Comparison of ENCODE assay signal across 7 cellular contexts in the genomic region with DNA sequence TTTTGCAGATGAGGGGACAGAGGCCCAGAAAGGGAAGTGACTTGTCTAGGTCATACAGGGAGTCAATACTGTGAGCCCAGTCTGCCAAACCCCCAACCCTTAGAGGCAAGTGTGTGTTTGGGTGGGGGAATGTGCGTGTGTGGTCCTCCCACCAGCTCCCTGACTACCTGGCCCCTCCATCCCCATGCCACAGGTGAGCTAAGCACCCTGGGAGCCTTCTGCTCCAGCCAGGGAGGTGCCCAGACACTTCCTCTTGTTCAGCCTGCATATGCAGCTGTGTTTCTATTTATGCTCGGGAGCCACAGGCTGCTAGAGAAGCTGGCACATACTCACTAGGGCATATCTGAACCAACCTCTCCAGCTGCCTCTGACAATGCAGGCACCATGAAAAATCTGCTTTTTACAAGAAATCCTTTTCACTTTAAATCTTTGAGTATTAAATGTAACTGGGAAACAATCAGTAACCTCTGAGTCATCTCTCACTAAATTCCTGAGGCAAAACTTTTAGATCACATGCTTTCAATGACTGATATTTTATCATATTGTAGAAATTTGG. TPM values are rescaled to one million over a fixed set of nuclear protein-coding genes. Genes with fewer than 3 reads are reported as not detected.
DNase-seq lines count a peak whose midpoint lies in the region; ATAC-seq and TF ChIP-seq lines count a peak whose summit lies in the region.

No MANE protein-coding gene starts in this region.

- H2BK15ac ChIP-seq in neuronal stem cell (ENCODE audit: low read length): no peak overlapping the region

- no peak for TF ChIP-seq POLR2A in HCT116 (IDR thresholded peaks at IDR 0.05; ENCODE audit: borderline replicate concordance, extremely low read depth, insufficient read depth, insufficient read length)

- TF ChIP-seq CTCF in HCT116 (IDR thresholded peaks at IDR 0.05 in 2 of 3, conservative IDR thresholded peaks at IDR 0.05 in 1 of 3; ENCODE audit: borderline replicate concordance in 1 of 3, insufficient read depth in 1 of 3, low read depth in 2 of 3, low read length in 2 of 3) (no peak), Panc1 (IDR thresholded peaks at IDR 0.05) (no peak), epithelial cell of esophagus (IDR thresholded peaks at IDR 0.05; ENCODE audit: insufficient read depth, low read depth, low read length, missing control alignments) (no peak)

- H3K23ac ChIP-seq in neuronal stem cell (ENCODE audit: low read depth, low read length, poor library complexity): no peak overlapping the region

- BruUV-seq in HCT116 (replicated peaks; lab: Mats Ljungman, UMichigan): no TSS peak
- BruUV-seq in Panc1 (replicated peaks; lab: Mats Ljungman, UMichigan): no TSS peak

- H3K4me2 ChIP-seq in HCT116 (ENCODE audit: low read length) (peak overlapping the region; percentile 43), neuronal stem cell (ENCODE audit: insufficient read depth, low read length, poor library complexity, severe bottlenecking) (no peak overlapping the region)

- 0 out of 2 replicates have a peak overlapping the region, but pooled peaks have one; percentile 4 for H3K27ac ChIP-seq in HCT116 (ENCODE audit: low read depth, low read length)
- peak overlapping the region; percentile 35; the same call in 1 of the 2 replicates for H3K27ac ChIP-seq in Panc1 (ENCODE audit: low read length)
- H3K27ac ChIP-seq in neuronal stem cell (replicated peaks; ENCODE audit: low read length): no peak overlapping the region

- H2AK5ac ChIP-seq in neuronal stem cell (ENCODE audit: low read depth, low read length): peak overlapping the region; percentile 25

- no peak overlapping the region for H2BK5ac ChIP-seq in neuronal stem cell (ENCODE audit: low read length)

- H4K91ac ChIP-seq in neuronal stem cell (ENCODE audit: low read depth, low read length, poor library complexity): no peak overlapping the region

- WGBS in neuronal stem cell (ENCODE audit: extremely low coverage in 2 of 2, insufficient read length in 2 of 2, insufficient replicate concordance in 1 of 2), 2 donors: no CpG with 5 or more reads among the region's 2 CpGs

- CTCF ChIA-PET in HCT116 (lab: Charles Lee) (no interaction called here), Panc1 (lab: Charles Lee) (interaction anchor here (1.1 kb wide), 1 partner anchor 16 kb away, joined by 4 read pairs; no protein-coding TSS in a partner anchor)

- no peak overlapping the region for H4K8ac ChIP-seq in neuronal stem cell (ENCODE audit: low read depth, low read length)

- in situ Hi-C loops in Panc1 (cut with HindIII; ENCODE audit: low pct_unique_long_range_greater_than_20kb, low sequenced_read_pairs): no loop called here

- no peaks in the 10 kb centered on the region for H3K9me2 ChIP-seq in HCT116 (ENCODE audit: insufficient read depth)

- intact Hi-C loops in HCT116 (cut with micrococcal nuclease) (no loop called here), Panc1 (cut with micrococcal nuclease; ENCODE audit: unreplicated experiment) (no loop called here)

- no peaks in the 10 kb centered on the region for H3K9me3 ChIP-seq in HCT116 (ENCODE audit: control insufficient read depth in 1 of 2, insufficient read depth in 1 of 2, low read depth in 1 of 2, low read length in 2 of 2)
- no peaks in the 10 kb centered on the region for H3K9me3 ChIP-seq in Panc1 (ENCODE audit: control insufficient read depth, insufficient read depth, low read depth, low read length)
- no peaks in the 10 kb centered on the region for H3K9me3 ChIP-seq in neuronal stem cell (replicated peaks in 1 of 2; ENCODE audit: control insufficient read depth in 2 of 2, insufficient read depth in 1 of 2, low read depth in 1 of 2, low read length in 2 of 2)

- POLR2A ChIA-PET in HCT116 (lab: Charles Lee) (no interaction called here), Panc1 (lab: Charles Lee) (no interaction called here)

- ATAC-seq in HCT116 (peak; percentile 58), Panc1 (peak; percentile 55), GM18511 (IDR thresholded peaks at IDR 0.05; ENCODE audit: unreplicated experiment) (no peak)

- no peak overlapping the region for H3K14ac ChIP-seq in neuronal stem cell (ENCODE audit: low read length)

- RAD21 ChIA-PET in HCT116 (lab: Charles Lee; ENCODE audit: low non-redundant PET in 1 of 2, low total read pairs in 2 of 2, uncharacterized antibody in 2 of 2, unreplicated experiment in 2 of 2): no interaction called here

- H2BK120ac ChIP-seq in neuronal stem cell (ENCODE audit: low read depth, low read length): no peak overlapping the region

- no peaks in the 10 kb centered on the region for H4K20me1 ChIP-seq in HCT116 (ENCODE audit: insufficient read depth)

- H3K4me1 ChIP-seq in HCT116 (ENCODE audit: control insufficient read depth in 1 of 2, insufficient read depth in 2 of 2, low read length in 2 of 2) (peaks cover 16 to 31% of the 10 kb centered on the region in 2 experiments), Panc1 (ENCODE audit: control insufficient read depth, insufficient read depth, low read length) (peaks cover 62% of the 10 kb centered on the region), neuronal stem cell (ENCODE audit: control insufficient read depth in 2 of 2, insufficient read depth in 1 of 2, low read depth in 1 of 2, low read length in 2 of 2) (peaks cover 4 to 8% of the 10 kb centered on the region in 2 donors)

- H3K18ac ChIP-seq in neuronal stem cell (ENCODE audit: low read length): peak overlapping the region; percentile 44

- H3K27me3 ChIP-seq in HCT116 (ENCODE audit: insufficient read depth, low read length) (no peaks in the 10 kb centered on the region), Panc1 (ENCODE audit: control insufficient read depth, insufficient read depth, low read length) (no peaks in the 10 kb centered on the region), neuronal stem cell (ENCODE audit: control insufficient read depth in 3 of 3, insufficient read depth in 3 of 3, low read depth in 1 of 3, low read length in 3 of 3) (no peaks in the 10 kb centered on the region)

- no peak overlapping the region for H2BK12ac ChIP-seq in neuronal stem cell (ENCODE audit: low read length)

- H3K79me2 ChIP-seq in HCT116 (ENCODE audit: insufficient read depth, low read length): no peaks in the 10 kb centered on the region; the same call in none of the 2 replicates

- H3K79me1 ChIP-seq in neuronal stem cell (ENCODE audit: low read depth, low read length): no peaks in the 10 kb centered on the region

- H3K36me3 ChIP-seq in HCT116 (ENCODE audit: control insufficient read depth in 1 of 2, insufficient read depth in 2 of 2, low read length in 2 of 2) (no peaks in the 10 kb centered on the region), Panc1 (ENCODE audit: control insufficient read depth, insufficient read depth, low read length) (no peaks in the 10 kb centered on the region), neuronal stem cell (replicated peaks in 1 of 2; ENCODE audit: control insufficient read depth in 2 of 2, insufficient read depth in 2 of 2, low read length in 2 of 2) (peaks cover 2 to 6% of the 10 kb centered on the region in 2 donors)

- DNase-seq in HCT116 (ENCODE audit: low read depth, low spot score): no peak
- DNase-seq in Panc1 (ENCODE audit: low read depth, low spot score): no peak
- DNase-seq in epithelial cell of esophagus (ENCODE audit: low read depth): peak; percentile 54
- DNase-seq in neuronal stem cell (ENCODE audit: low spot score): no peak
- no peak for DNase-seq in iPS-NIHi7 (ENCODE audit: extremely low spot score)
- DNase-seq in LoVo (ENCODE audit: low spot score): no peak

- TF ChIP-seq RAD21 in HCT116 (IDR thresholded peaks at IDR 0.05; ENCODE audit: low read depth): no peak

- H3K9ac ChIP-seq in HCT116 (ENCODE audit: low read length): no peak overlapping the region
- peak overlapping the region; percentile 9 for H3K9ac ChIP-seq in neuronal stem cell (ENCODE audit: low read depth, low read length, poor library complexity)

- no peak overlapping the region for H3K4ac ChIP-seq in neuronal stem cell (ENCODE audit: low read length)

- no peak overlapping the region for H2AFZ ChIP-seq in HCT116 (ENCODE audit: low read depth, low read length, poor library complexity, severe bottlenecking)
- no peak overlapping the region for H2AFZ ChIP-seq in neuronal stem cell (ENCODE audit: low read length)

- H3K4me3 ChIP-seq in HCT116 (replicated peaks in 1 of 2; ENCODE audit: low read depth in 1 of 2, low read length in 2 of 2): no peak overlapping the region
- no peak overlapping the region for H3K4me3 ChIP-seq in Panc1 (ENCODE audit: low read depth in 2 of 2, low read length in 2 of 2)
- no peak overlapping the region for H3K4me3 ChIP-seq in epithelial cell of esophagus (ENCODE audit: low read length)
- no peak overlapping the region for H3K4me3 ChIP-seq in neuronal stem cell (ENCODE audit: low read length in 2 of 2)

TF ChIP-seq in HCT116, 20 proteins besides CTCF, POLR2A, EP300 and RAD21 (continues in another document):
- TF ChIP-seq, protein P1, sequence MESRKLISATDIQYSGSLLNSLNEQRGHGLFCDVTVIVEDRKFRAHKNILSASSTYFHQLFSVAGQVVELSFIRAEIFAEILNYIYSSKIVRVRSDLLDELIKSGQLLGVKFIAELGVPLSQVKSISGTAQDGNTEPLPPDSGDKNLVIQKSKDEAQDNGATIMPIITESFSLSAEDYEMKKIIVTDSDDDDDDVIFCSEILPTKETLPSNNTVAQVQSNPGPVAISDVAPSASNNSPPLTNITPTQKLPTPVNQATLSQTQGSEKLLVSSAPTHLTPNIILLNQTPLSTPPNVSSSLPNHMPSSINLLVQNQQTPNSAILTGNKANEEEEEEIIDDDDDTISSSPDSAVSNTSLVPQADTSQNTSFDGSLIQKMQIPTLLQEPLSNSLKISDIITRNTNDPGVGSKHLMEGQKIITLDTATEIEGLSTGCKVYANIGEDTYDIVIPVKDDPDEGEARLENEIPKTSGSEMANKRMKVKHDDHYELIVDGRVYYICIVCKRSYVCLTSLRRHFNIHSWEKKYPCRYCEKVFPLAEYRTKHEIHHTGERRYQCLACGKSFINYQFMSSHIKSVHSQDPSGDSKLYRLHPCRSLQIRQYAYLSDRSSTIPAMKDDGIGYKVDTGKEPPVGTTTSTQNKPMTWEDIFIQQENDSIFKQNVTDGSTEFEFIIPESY (IDR thresholded peaks at IDR 0.05; ENCODE audit: extremely low read depth, insufficient replicate concordance, low read length): no peak
- TF ChIP-seq MAX (IDR thresholded peaks at IDR 0.05) (no peak), ZFX (IDR thresholded peaks at IDR 0.05) (no peak)

RNA-seq across cellular contexts. Expression of gene TBC1D2B, which starts 20.7 kb away (rescaled TPM):
- total RNA-seq in HCT116 (2021; ENCODE audit: unreplicated experiment): 16.6 TPM
- polyA plus RNA-seq in HCT116 (2012): 6.6 and 7.5 TPM in 2 replicates
- total RNA-seq in Panc1 (2021; ENCODE audit: unreplicated experiment): 59.3 TPM
- polyA plus RNA-seq in Panc1 (2012; ENCODE audit: insufficient read length): 45.7 TPM
- polyA plus RNA-seq in neuronal stem cell (2013, experiment 1 of 2): 8.2 TPM
- polyA plus RNA-seq in neuronal stem cell (2013, experiment 2 of 2): 8.4 TPM

RNA-seq across cellular contexts. Expression of gene SH2D7, which starts 35.6 kb away (rescaled TPM):
- not detected for total RNA-seq in HCT116 (2021; ENCODE audit: unreplicated experiment)
- polyA plus RNA-seq in HCT116 (2012): 0.04 and 0.12 TPM in 2 replicates
- total RNA-seq in Panc1 (2021; ENCODE audit: unreplicated experiment): not detected
- 0.38 TPM for polyA plus RNA-seq in Panc1 (2012; ENCODE audit: insufficient read length)
- not detected for polyA plus RNA-seq in neuronal stem cell (2013, experiment 1 of 2)
- not detected for polyA plus RNA-seq in neuronal stem cell (2013, experiment 2 of 2)
